Comparison of ENCODE assay signal across 20 cellular contexts in genomic region chr3:38255627-38256026, GRCh38. TPM values are rescaled to one million over a fixed set of nuclear protein-coding genes. Genes with fewer than 3 reads are reported as not detected.
A peak's percentile ranks its signal among the peaks of the same experiment; 100 is the strongest.
DNase-seq lines count a peak whose midpoint lies in the region; ATAC-seq and TF ChIP-seq lines count a peak whose summit lies in the region.
"Had no signal": no experiment of that assay in that cellular context is flagged by ENCODE, and none has a peak within 500 bp of the region (broad histone marks: within the 10 kb centered on the region; RNA-seq: fewer than 3 reads in every experiment).

No MANE protein-coding gene starts in this region.

- peak overlapping the region; percentile 6 for H3K27ac Mint-ChIP-seq in activated T-cell treated with anti-CD3 and anti-CD28 coated beads, Interleukin-2, amount 50 U/mL, for 24 hours
- no peak overlapping the region for H3K27ac Mint-ChIP-seq in natural killer cell
- H3K27ac Mint-ChIP-seq: HFFc6 had no signal

- H3K4me3 ChIP-seq in adipocyte (ENCODE audit: low read length) (peak overlapping the region; percentile 31), fibroblast of the aortic adventitia (ENCODE audit: low read depth, low read length) (no peak overlapping the region), aorta (ENCODE audit: low read length in 2 of 2) (no peak overlapping the region)
- H3K4me3 ChIP-seq: PC-9 had no signal

- H3K36me3 Mint-ChIP-seq in activated T-cell treated with anti-CD3 and anti-CD28 coated beads, Interleukin-2, amount 50 U/mL, for 24 hours (ENCODE audit: low read depth): peaks cover 59% of the 10 kb centered on the region
- H3K36me3 Mint-ChIP-seq in natural killer cell: peaks cover 27% of the 10 kb centered on the region

- H3K9me3 ChIP-seq in adipocyte (ENCODE audit: control insufficient read depth, low read length): no peaks in the 10 kb centered on the region
- no peaks in the 10 kb centered on the region for H3K9me3 ChIP-seq in aorta (ENCODE audit: control insufficient read depth, low read length)
- H3K9me3 ChIP-seq: Caco-2 had no signal

- peaks cover 56% of the 10 kb centered on the region for H3K4me1 Mint-ChIP-seq in activated T-cell treated with anti-CD3 and anti-CD28 coated beads, Interleukin-2, amount 50 U/mL, for 24 hours (ENCODE audit: low read depth)
- H3K4me1 Mint-ChIP-seq in natural killer cell: peaks cover 26 to 29% of the 10 kb centered on the region in 2 donors

- H3K27ac ChIP-seq in aorta (ENCODE audit: low read depth in 1 of 2, low read length in 2 of 2): no peak overlapping the region
- H3K27ac ChIP-seq: 22Rv1, PC-9, RWPE1 had no signal

- H3K4me1 ChIP-seq in adipocyte (ENCODE audit: control insufficient read depth, insufficient read depth, low read length) (peaks cover 26% of the 10 kb centered on the region), aorta (ENCODE audit: control insufficient read depth in 1 of 2, insufficient read depth in 2 of 2, low read length in 2 of 2) (no peaks in the 10 kb centered on the region)
- H3K4me1 ChIP-seq: Caco-2 had no signal

- no peak overlapping the region for H3K4me3 Mint-ChIP-seq in activated T-cell treated with anti-CD3 and anti-CD28 coated beads, Interleukin-2, amount 50 U/mL, for 24 hours
- no peak overlapping the region for H3K4me3 Mint-ChIP-seq in natural killer cell
- H3K4me3 Mint-ChIP-seq: CD14-positive monocyte, HFFc6 had no signal

- H3K27me3 ChIP-seq in adipocyte (replicated peaks; ENCODE audit: control insufficient read depth, insufficient read depth, low read length) (no peaks in the 10 kb centered on the region), aorta (ENCODE audit: control insufficient read depth in 1 of 2, insufficient read depth in 2 of 2, low read length in 1 of 2) (no peaks in the 10 kb centered on the region)

- 72 to 81% methylated on average over 1 of the region's 1 CpG for WGBS in aorta, 2 donors

- TF ChIP-seq CTCF in fibroblast of the aortic adventitia (IDR thresholded peaks at IDR 0.05; ENCODE audit: insufficient read depth, low read length): no peak
- no peak for TF ChIP-seq CTCF in natural killer cell (IDR thresholded peaks at IDR 0.05)

- H3K36me3 ChIP-seq in adipocyte (ENCODE audit: control insufficient read depth, insufficient read depth, low read length, severe bottlenecking) (peaks cover 55% of the 10 kb centered on the region), aorta (ENCODE audit: control insufficient read depth in 1 of 2, insufficient read depth in 2 of 2, low read length in 1 of 2) (peaks cover 13 to 18% of the 10 kb centered on the region in 2 donors)

- no peaks in the 10 kb centered on the region for H3K9me3 Mint-ChIP-seq in activated T-cell treated with anti-CD3 and anti-CD28 coated beads, Interleukin-2, amount 50 U/mL, for 24 hours
- H3K9me3 Mint-ChIP-seq in natural killer cell: no peaks in the 10 kb centered on the region
- H3K9me3 Mint-ChIP-seq: CD14-positive monocyte, HFFc6 had no signal

- ATAC-seq in aorta (ENCODE audit: low FRiP score) (peak; percentile 50), natural killer cell (no peak), HG02840 (IDR thresholded peaks at IDR 0.05; ENCODE audit: low FRiP score, unreplicated experiment) (no peak), HG03521 (IDR thresholded peaks at IDR 0.05; ENCODE audit: unreplicated experiment) (no peak)

- no peak overlapping the region for H3K9ac ChIP-seq in adipocyte (ENCODE audit: low read length)

- no peak for DNase-seq in activated T-cell treated with anti-CD3 and anti-CD28 coated beads, Interleukin-2, amount 50 U/mL, for 24 hours
- DNase-seq in activated T-cell treated with anti-CD3 and anti-CD28 coated beads, Interleukin-2, amount 50 U/mL, for 1 hour: no peak
- DNase-seq in adipocyte (ENCODE audit: low read depth): no peak
- peak; percentile 55 for DNase-seq in fibroblast of the aortic adventitia (ENCODE audit: low read depth)
- DNase-seq in aorta: no peak
- no peak for DNase-seq in natural killer cell
- DNase-seq: Caco-2, H7, HFFc6, IMR-90, Karpas-422, NCI-H1417 treated with DMSO at 0.1 percent for 48 hours, NCI-H187 treated with DMSO at 0.1 percent for 48 hours, NCI-H526, PC-9 had no signal

- intact Hi-C loops in aorta (cut with DNase I): no loop called here
- intact Hi-C loops in natural killer cell (cut with micrococcal nuclease): no loop called here

- H3K27me3 Mint-ChIP-seq in activated T-cell treated with anti-CD3 and anti-CD28 coated beads, Interleukin-2, amount 50 U/mL, for 24 hours: no peaks in the 10 kb centered on the region
- H3K27me3 Mint-ChIP-seq in natural killer cell (ENCODE audit: low read depth in 2 of 2): no peaks in the 10 kb centered on the region

RNA-seq across cellular contexts. Expression of gene SLC22A13, which starts 10.0 kb away (rescaled TPM):
- total RNA-seq in fibroblast of the aortic adventitia (ENCODE audit: low replicate concordance) (0.45 TPM in 1 of 2 replicates, not detected in the other), aorta (1 to 10 TPM; 1.1 to 1.3 TPM), natural killer cell (under 1 TPM; 0.16 to 0.85 (median 0.40) TPM)
- polyA plus RNA-seq in aorta: not detected
- polyA plus RNA-seq: CD14-positive monocyte had no signal

RNA-seq across cellular contexts. Expression of gene SLC22A14, which starts 26.5 kb away (rescaled TPM):
- total RNA-seq in fibroblast of the aortic adventitia (ENCODE audit: low replicate concordance) (not detected in 2 replicates), aorta (under 1 TPM; 0.42 to 0.49 TPM), natural killer cell (under 1 TPM in 1 of 3 donors, not detected in 2; 0.20 TPM)
- polyA plus RNA-seq in aorta: under 1 TPM in 1 of 2 donors, not detected in 1; 0.18 TPM
- total RNA-seq: PC-9 had no signal
- polyA plus RNA-seq: CD14-positive monocyte had no signal
